Comparison of ENCODE assay signal across 9 cellular contexts in the genomic region with DNA sequence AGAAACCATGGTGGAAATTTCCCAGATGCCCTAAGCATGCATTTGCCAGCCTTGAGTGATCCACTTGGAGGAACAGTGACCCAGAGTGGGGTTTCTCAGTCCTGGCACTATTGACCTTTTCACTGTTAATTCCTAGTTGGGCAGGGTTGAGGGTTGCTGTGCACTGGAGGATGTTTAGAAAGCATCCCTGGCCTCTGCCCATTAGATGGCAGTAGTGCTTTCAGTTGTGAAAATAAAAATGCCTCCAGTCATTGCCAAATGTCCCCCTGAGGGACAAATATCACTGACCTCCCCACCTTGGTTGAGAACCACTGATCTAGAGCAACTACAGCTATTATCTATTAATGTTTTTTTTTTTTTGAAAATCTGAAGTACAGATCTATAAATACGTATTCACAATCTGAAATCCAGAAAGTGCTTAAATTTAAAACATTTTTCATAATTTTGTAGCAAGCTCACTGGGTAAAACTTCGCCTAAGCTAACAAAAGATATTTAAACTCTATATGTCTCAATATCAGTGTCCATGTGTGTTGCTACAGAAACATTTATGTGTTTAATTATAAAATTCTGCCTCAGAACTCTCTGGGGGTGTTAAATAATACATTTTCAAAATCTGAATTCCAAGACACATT. TPM values are rescaled to one million over a fixed set of nuclear protein-coding genes. Genes with fewer than 3 reads are reported as not detected.
A peak's percentile ranks its signal among the peaks of the same experiment; 100 is the strongest.
DNase-seq lines count a peak whose midpoint lies in the region; ATAC-seq and TF ChIP-seq lines count a peak whose summit lies in the region.
"Had no signal": no experiment of that assay in that cellular context is flagged by ENCODE, and none has a peak within 500 bp of the region (broad histone marks: within the 10 kb centered on the region; RNA-seq: fewer than 3 reads in every experiment).

No MANE protein-coding gene starts in this region.

- no peaks in the 10 kb centered on the region for H3K79me2 ChIP-seq in MM.1S (ENCODE audit: low read length)

- peak; percentile 47 for TF ChIP-seq CTCF in MM.1S (IDR thresholded peaks at IDR 0.05; ENCODE audit: low read length)
- peak in 2 of 3 experiments; percentile 43 to 55 for TF ChIP-seq CTCF in ascending aorta (IDR thresholded peaks at IDR 0.05)
- peak; percentile 81 for TF ChIP-seq CTCF in kidney epithelial cell (IDR thresholded peaks at IDR 0.05; ENCODE audit: insufficient read depth, low read length, poor library complexity, severe bottlenecking)
- TF ChIP-seq CTCF in suprapubic skin (IDR thresholded peaks at IDR 0.05) = peak in 1 of 2 donors; percentile 37

- no peaks in the 10 kb centered on the region for H3F3A ChIP-seq in MM.1S (ENCODE audit: insufficient read depth, low read length)

- TF ChIP-seq POLR2A in suprapubic skin (IDR thresholded peaks at IDR 0.05) = no peak

- 97% methylated on average over 2 of the region's 2 CpGs for WGBS in suprapubic skin

- no peak overlapping the region for H3K27ac ChIP-seq in MM.1S (ENCODE audit: low read length)
- no peak overlapping the region for H3K27ac ChIP-seq in ascending aorta
- H3K27ac ChIP-seq in suprapubic skin = no peak overlapping the region
- H3K27ac ChIP-seq: skin epidermis had no signal

- H3K9me3 ChIP-seq in MM.1S (replicated peaks; ENCODE audit: insufficient read depth, low read length) (no peaks in the 10 kb centered on the region), ascending aorta (no peaks in the 10 kb centered on the region), suprapubic skin (no peaks in the 10 kb centered on the region)

- H3K4me3 ChIP-seq in MM.1S (ENCODE audit: low read length) (no peak overlapping the region), ascending aorta (no peak overlapping the region), kidney epithelial cell (ENCODE audit: low read depth, low read length) (no peak overlapping the region), suprapubic skin (no peak overlapping the region)
- H3K4me3 ChIP-seq: skin epidermis had no signal

- TF ChIP-seq EP300 in suprapubic skin (IDR thresholded peaks at IDR 0.05) = no peak

- ATAC-seq in GM21717 (IDR thresholded peaks at IDR 0.05; ENCODE audit: unreplicated experiment) = no peak

- H2AFZ ChIP-seq in MM.1S (ENCODE audit: low read length) = no peak overlapping the region

- H3K36me3 ChIP-seq in MM.1S (replicated peaks; ENCODE audit: insufficient read depth, low read length) = no peaks in the 10 kb centered on the region
- peaks cover 0 to 6% of the 10 kb centered on the region in 2 donors for H3K36me3 ChIP-seq in ascending aorta
- H3K36me3 ChIP-seq in kidney epithelial cell (ENCODE audit: control insufficient read depth, insufficient read depth, low read length) = no peaks in the 10 kb centered on the region
- H3K36me3 ChIP-seq in suprapubic skin = no peaks in the 10 kb centered on the region

- intact Hi-C loops in ascending aorta (cut with DNase I) = loop anchor here (2.0 kb wide), 1 partner anchor 289 kb away; no protein-coding TSS in a partner anchor

- no peak overlapping the region for H3K9ac ChIP-seq in MM.1S (ENCODE audit: low read length)

- no peaks in the 10 kb centered on the region for H3K27me3 ChIP-seq in MM.1S (replicated peaks; ENCODE audit: insufficient read depth, low read length)
- H3K27me3 ChIP-seq in ascending aorta = no peaks in the 10 kb centered on the region
- H3K27me3 ChIP-seq in kidney epithelial cell (ENCODE audit: control insufficient read depth, insufficient read depth, low read length) = no peaks in the 10 kb centered on the region
- H3K27me3 ChIP-seq in suprapubic skin = no peaks in the 10 kb centered on the region

- peak; percentile 2 for DNase-seq in NCI-H748 (lab: John Stamatoyannopoulos, UW; ENCODE audit: unreplicated experiment)
- DNase-seq in NCI-H748 treated with DMSO at 0.1 percent for 48 hours (lab: John Stamatoyannopoulos, UW) = no peak
- DNase-seq in MM.1S = no peak
- DNase-seq in ascending aorta (ENCODE audit: low spot score in 2 of 2) = no peak
- no peak for DNase-seq in kidney epithelial cell (ENCODE audit: low read depth)
- no peak for DNase-seq in suprapubic skin (ENCODE audit: low spot score in 2 of 2)
- DNase-seq in effector CD4-positive, alpha-beta T cell = no peak

- no peaks in the 10 kb centered on the region for H4K20me1 ChIP-seq in MM.1S (ENCODE audit: insufficient read depth, low read length)

- no peaks in the 10 kb centered on the region for H3K4me1 ChIP-seq in MM.1S (ENCODE audit: low read length)
- no peaks in the 10 kb centered on the region for H3K4me1 ChIP-seq in ascending aorta
- no peaks in the 10 kb centered on the region for H3K4me1 ChIP-seq in suprapubic skin

- no peaks in the 10 kb centered on the region for H3K9me2 ChIP-seq in MM.1S (replicated peaks; ENCODE audit: insufficient read depth, low read length)

- no peak overlapping the region for H3K4me2 ChIP-seq in MM.1S (ENCODE audit: low read depth, low read length)

RNA-seq across cellular contexts. Expression of a gene that starts 27.3 kb away (rescaled TPM):
- total RNA-seq in ascending aorta (32.5 TPM), kidney epithelial cell (132 and 152 TPM in 2 replicates), suprapubic skin (100 to 1,000 TPM in 2 of 4 donors, 10 to 100 TPM in 2; 36.5 to 110 (median 84.0) TPM)
